Comparison of ENCODE assay signal across 18 cellular contexts in the genomic region with DNA sequence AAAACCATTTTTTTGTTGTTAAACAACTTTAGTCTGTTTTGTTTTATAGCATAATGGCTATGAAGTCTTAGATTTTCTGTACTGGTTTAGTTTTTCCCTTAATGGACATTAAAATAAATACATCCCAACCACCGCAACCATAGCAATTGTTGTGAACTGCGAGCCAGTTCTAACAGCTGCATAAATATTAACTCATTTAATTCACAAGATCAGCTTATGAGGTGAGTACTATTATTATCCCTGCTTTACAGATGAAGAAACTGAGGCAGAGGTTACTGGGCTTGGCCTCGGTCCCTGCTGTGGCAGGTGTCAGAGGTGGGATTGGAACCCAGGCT. TPM values are rescaled to one million over a fixed set of nuclear protein-coding genes. Genes with fewer than 3 reads are reported as not detected.
DNase-seq lines count a peak whose midpoint lies in the region; ATAC-seq and TF ChIP-seq lines count a peak whose summit lies in the region.
"Had no signal": no experiment of that assay in that cellular context is flagged by ENCODE, and none has a peak within 500 bp of the region (broad histone marks: within the 10 kb centered on the region; RNA-seq: fewer than 3 reads in every experiment).

No MANE protein-coding gene starts in this region.

- H3F3A ChIP-seq in PC-9 (ENCODE audit: insufficient read depth, low read depth): peaks cover 14% of the 10 kb centered on the region

- no peaks in the 10 kb centered on the region for H3K79me2 ChIP-seq in PC-9 (ENCODE audit: low read depth)
- no peaks in the 10 kb centered on the region for H3K79me2 ChIP-seq in fibroblast of lung (ENCODE audit: control insufficient read depth, insufficient read depth, low read length)

- no peak for DNase-seq in activated CD8-positive, alpha-beta T cell treated with anti-CD3 and anti-CD28 coated beads for 36 hours
- no peak for DNase-seq in activated CD8-positive, alpha-beta T cell treated with anti-CD3 and anti-CD28 coated beads, Interleukin-2, amount 10 ng/mL, durations not matched to agents 7 days and 5 days
- DNase-seq in PC-9: peak in 1 of 2 experiments; percentile 28
- no peak for DNase-seq in fibroblast of lung (ENCODE audit: low read depth in 2 of 2)
- DNase-seq in spleen: no peak
- DNase-seq in hippocampal formation (lab: John Stamatoyannopoulos, UW): no peak
- no peak for DNase-seq in NCI-H82 treated with DMSO at 0.1 percent for 48 hours (lab: John Stamatoyannopoulos, UW; ENCODE audit: unreplicated experiment)
- no peak for DNase-seq in NCI-H510A (lab: John Stamatoyannopoulos, UW)
- DNase-seq: DMS 273 treated with DMSO at 0.1 percent for 48 hours, NCI-H2107, NCI-H524 treated with DMSO at 0.1 percent for 48 hours had no signal

- H3K27ac Mint-ChIP-seq in activated CD8-positive, alpha-beta T cell treated with anti-CD3 and anti-CD28 coated beads for 36 hours: no peak overlapping the region
- H3K27ac Mint-ChIP-seq in activated CD8-positive, alpha-beta T cell treated with anti-CD3 and anti-CD28 coated beads, Interleukin-2, amount 10 ng/mL, durations not matched to agents 7 days and 5 days: no peak overlapping the region
- H3K27ac Mint-ChIP-seq: activated naive CD8-positive, alpha-beta T cell; mesothelial cell of epicardium; stimulated activated memory B cell treated with anti-CD40 and anti-IgM and Interleukin-4, amounts not matched to agents 10 μg/mL and 1 μg/mL and 100 μg/mL, for 72 hours; T-helper 2 cell treated with Interferon-gamma antibody and Interleukin-4, amounts not matched to agents 5 μg/mL and 100 μg/mL, for 36 hours had no signal

- H3K27me3 Mint-ChIP-seq in activated CD8-positive, alpha-beta T cell treated with anti-CD3 and anti-CD28 coated beads for 36 hours: peaks cover 36% of the 10 kb centered on the region
- peaks cover 16% of the 10 kb centered on the region for H3K27me3 Mint-ChIP-seq in activated CD8-positive, alpha-beta T cell treated with anti-CD3 and anti-CD28 coated beads, Interleukin-2, amount 10 ng/mL, durations not matched to agents 7 days and 5 days (ENCODE audit: low read depth)

- H3K4me2 ChIP-seq in PC-9 (no peak overlapping the region), fibroblast of lung (ENCODE audit: extremely low read depth, insufficient read depth, low read length) (no peak overlapping the region)

- no peak overlapping the region for H3K4me3 Mint-ChIP-seq in activated CD8-positive, alpha-beta T cell treated with anti-CD3 and anti-CD28 coated beads for 36 hours
- H3K4me3 Mint-ChIP-seq in activated CD8-positive, alpha-beta T cell treated with anti-CD3 and anti-CD28 coated beads, Interleukin-2, amount 10 ng/mL, durations not matched to agents 7 days and 5 days: no peak overlapping the region
- H3K4me3 Mint-ChIP-seq: dendritic cell treated with granulocyte-macrophage colony-stimulating factor and Interleukin-4, amounts not matched to agents 40 ng/mL and 50 ng/mL, for 4 days; mesothelial cell of epicardium; stimulated activated memory B cell treated with anti-CD40 and anti-IgM and Interleukin-4, amounts not matched to agents 10 μg/mL and 1 μg/mL and 100 μg/mL, for 72 hours; T-helper 2 cell treated with Interferon-gamma antibody and Interleukin-4, amounts not matched to agents 5 μg/mL and 100 μg/mL, for 36 hours had no signal

- H3K36me3 Mint-ChIP-seq in activated CD8-positive, alpha-beta T cell treated with anti-CD3 and anti-CD28 coated beads for 36 hours (ENCODE audit: low read depth): no peaks in the 10 kb centered on the region
- H3K36me3 Mint-ChIP-seq in activated CD8-positive, alpha-beta T cell treated with anti-CD3 and anti-CD28 coated beads, Interleukin-2, amount 10 ng/mL, durations not matched to agents 7 days and 5 days (ENCODE audit: low read depth): no peaks in the 10 kb centered on the region
- H3K36me3 Mint-ChIP-seq: activated naive CD8-positive, alpha-beta T cell; mesothelial cell of epicardium; stimulated activated memory B cell treated with anti-CD40 and anti-IgM and Interleukin-4, amounts not matched to agents 10 μg/mL and 1 μg/mL and 100 μg/mL, for 72 hours had no signal

- intact Hi-C loops in activated CD8-positive, alpha-beta T cell treated with anti-CD3 and anti-CD28 coated beads for 36 hours (cut with micrococcal nuclease): loop anchor here (10.0 kb wide), 1 partner anchor 643 kb away; no protein-coding TSS in a partner anchor
- intact Hi-C loops in PC-9 (cut with micrococcal nuclease; ENCODE audit: unreplicated experiment): loop anchor here (5.0 to 10.0 kb wide), 2 partner anchors 187 to 386 kb away; a partner anchor contains a TSS
- intact Hi-C loops in spleen (cut with DNase I; ENCODE audit: low total_unique reads): loop anchor here (10.0 kb wide), 1 partner anchor 643 kb away; no protein-coding TSS in a partner anchor

- H3K4me1 ChIP-seq in PC-9 (replicated peaks; ENCODE audit: insufficient read depth) (peaks cover 7% of the 10 kb centered on the region), fibroblast of lung (ENCODE audit: control insufficient read depth, extremely low read depth, insufficient read depth, low read length) (peaks cover 22% of the 10 kb centered on the region), spleen (peaks cover 4 to 32% (median 13%) of the 10 kb centered on the region in 6 donors)
- H3K4me1 ChIP-seq: thyroid gland had no signal

- no peaks in the 10 kb centered on the region for H3K9me3 ChIP-seq in PC-9 (ENCODE audit: insufficient read depth, low read depth)
- no peaks in the 10 kb centered on the region for H3K9me3 ChIP-seq in fibroblast of lung (ENCODE audit: control insufficient read depth, insufficient read depth, low read depth, low read length)
- H3K9me3 ChIP-seq in spleen: no peaks in the 10 kb centered on the region
- H3K9me3 ChIP-seq: BLaER1 treated with 17β-estradiol and CSF1 and Interleukin-3, amounts not matched to agents 10 nM and 100 nM; thyroid gland had no signal

- H2AFZ ChIP-seq in PC-9: no peak overlapping the region
- no peak overlapping the region for H2AFZ ChIP-seq in fibroblast of lung (ENCODE audit: low read length)

- no peaks in the 10 kb centered on the region for H4K20me1 ChIP-seq in PC-9 (ENCODE audit: insufficient read depth)
- H4K20me1 ChIP-seq in fibroblast of lung (ENCODE audit: control insufficient read depth, extremely low read depth, insufficient read depth, low read length): no peaks in the 10 kb centered on the region
- H4K20me1 ChIP-seq: BLaER1 treated with 17β-estradiol and CSF1 and Interleukin-3, amounts not matched to agents 10 nM and 100 nM had no signal

- H3K9me3 Mint-ChIP-seq in activated CD8-positive, alpha-beta T cell treated with anti-CD3 and anti-CD28 coated beads for 36 hours: no peaks in the 10 kb centered on the region
- H3K9me3 Mint-ChIP-seq in activated CD8-positive, alpha-beta T cell treated with anti-CD3 and anti-CD28 coated beads, Interleukin-2, amount 10 ng/mL, durations not matched to agents 7 days and 5 days (ENCODE audit: insufficient read depth): no peaks in the 10 kb centered on the region
- H3K9me3 Mint-ChIP-seq: dendritic cell treated with granulocyte-macrophage colony-stimulating factor and Interleukin-4, amounts not matched to agents 40 ng/mL and 50 ng/mL, for 4 days; mesothelial cell of epicardium; stimulated activated memory B cell treated with anti-CD40 and anti-IgM and Interleukin-4, amounts not matched to agents 10 μg/mL and 1 μg/mL and 100 μg/mL, for 72 hours; T-helper 2 cell treated with Interferon-gamma antibody and Interleukin-4, amounts not matched to agents 5 μg/mL and 100 μg/mL, for 36 hours had no signal

- no peak overlapping the region for H3K27ac ChIP-seq in PC-9
- peak overlapping the region; percentile 19 for H3K27ac ChIP-seq in fibroblast of lung (ENCODE audit: insufficient read depth, low read length)
- peak overlapping the region in 7 of 8 donors; percentile 51 to 85 (median 78) for H3K27ac ChIP-seq in spleen
- H3K27ac ChIP-seq: thyroid gland had no signal

- H3K36me3 ChIP-seq in PC-9 (ENCODE audit: low read depth): no peaks in the 10 kb centered on the region
- H3K36me3 ChIP-seq in fibroblast of lung (ENCODE audit: control insufficient read depth, insufficient read depth, low read length): no peaks in the 10 kb centered on the region
- H3K36me3 ChIP-seq in spleen: no peaks in the 10 kb centered on the region
- H3K36me3 ChIP-seq: BLaER1 treated with 17β-estradiol and CSF1 and Interleukin-3, amounts not matched to agents 10 nM and 100 nM; thyroid gland had no signal

- H3K27me3 ChIP-seq in PC-9 (ENCODE audit: insufficient read depth, low read depth): no peaks in the 10 kb centered on the region
- no peaks in the 10 kb centered on the region for H3K27me3 ChIP-seq in fibroblast of lung (ENCODE audit: control insufficient read depth, insufficient read depth, low read length)
- peaks cover 0 to 49% (median 5%) of the 10 kb centered on the region in 7 donors for H3K27me3 ChIP-seq in spleen (replicated peaks in 1 of 7)
- H3K27me3 ChIP-seq: BLaER1 treated with 17β-estradiol and CSF1 and Interleukin-3, amounts not matched to agents 10 nM and 100 nM; thyroid gland had no signal

- BruUV-seq in PC-9 (replicated peaks; lab: Mats Ljungman, UMichigan): no TSS peak

- POLR2A ChIA-PET in activated CD8-positive, alpha-beta T cell treated with anti-CD3 and anti-CD28 coated beads for 36 hours (lab: Charles Lee): no interaction called here
- POLR2A ChIA-PET in activated CD8-positive, alpha-beta T cell treated with anti-CD3 and anti-CD28 coated beads, Interleukin-2, amount 10 ng/mL, durations not matched to agents 7 days and 5 days (lab: Charles Lee): interaction anchor here (0.6 kb wide), 1 partner anchor 791 kb away, joined by 3 read pairs; no protein-coding TSS in a partner anchor
- POLR2A ChIA-PET in PC-9 (lab: Charles Lee; ENCODE audit: unreplicated experiment): interaction anchor here (0.6 kb wide), 1 partner anchor 655 kb away, joined by 3 read pairs; no protein-coding TSS in a partner anchor

- H3K4me3 ChIP-seq in PC-9: no peak overlapping the region
- no peak overlapping the region for H3K4me3 ChIP-seq in fibroblast of lung (replicated peaks in 1 of 4; ENCODE audit: control extremely low read depth in 1 of 4, insufficient read depth in 1 of 4, low read depth in 3 of 4, low read length in 4 of 4)
- H3K4me3 ChIP-seq in spleen: no peak overlapping the region
- H3K4me3 ChIP-seq: BLaER1 treated with 17β-estradiol and CSF1 and Interleukin-3, amounts not matched to agents 10 nM and 100 nM; thyroid gland had no signal

- H3K9me2 ChIP-seq in PC-9 (ENCODE audit: insufficient read depth): no peaks in the 10 kb centered on the region

- 89 to 97% (median 92%) methylated on average over 3 of the region's 3 CpGs for WGBS in spleen, 5 donors

- H3K9ac ChIP-seq in fibroblast of lung (ENCODE audit: insufficient read depth, low read length): no peak overlapping the region

- TF ChIP-seq CTCF in activated CD8-positive, alpha-beta T cell treated with anti-CD3 and anti-CD28 coated beads for 36 hours (IDR thresholded peaks at IDR 0.05): peak; percentile 8
- TF ChIP-seq CTCF in PC-9 (conservative IDR thresholded peaks at IDR 0.05): peak; percentile 19; the same call in 1 of the 2 replicates
- TF ChIP-seq CTCF in fibroblast of lung (conservative IDR thresholded peaks at IDR 0.05 in 1 of 2, IDR thresholded peaks at IDR 0.05 in 1 of 2; ENCODE audit: low read depth in 1 of 2, low read length in 2 of 2): no peak
- peak in 1 of 11 experiments; percentile 2 for TF ChIP-seq CTCF in spleen (IDR thresholded peaks at IDR 0.05 in 8 of 11, conservative IDR thresholded peaks at IDR 0.05 in 3 of 11)

- CTCF ChIA-PET in activated CD8-positive, alpha-beta T cell treated with anti-CD3 and anti-CD28 coated beads for 36 hours (lab: Charles Lee): interaction anchor here (0.7 to 6.4 kb wide), 33 partner anchors 9 to 616 kb away, joined by 3 to 56 read pairs (median 4); a partner anchor contains a TSS
- CTCF ChIA-PET in activated CD8-positive, alpha-beta T cell treated with anti-CD3 and anti-CD28 coated beads, Interleukin-2, amount 10 ng/mL, durations not matched to agents 7 days and 5 days (lab: Charles Lee): interaction anchor here (0.8 to 3.3 kb wide), 26 partner anchors 10 to 1169 kb away, joined by 3 to 40 read pairs (median 5); a partner anchor contains a TSS
- CTCF ChIA-PET in PC-9 (lab: Charles Lee): interaction anchor here (0.6 to 1.2 kb wide), 5 partner anchors 11 to 326 kb away, joined by 3 to 4 read pairs (median 3); a partner anchor contains a TSS

- no peak for ATAC-seq in activated CD8-positive, alpha-beta T cell treated with anti-CD3 and anti-CD28 coated beads for 36 hours
- no peak for ATAC-seq in activated CD8-positive, alpha-beta T cell treated with anti-CD3 and anti-CD28 coated beads, Interleukin-2, amount 10 ng/mL, durations not matched to agents 7 days and 5 days

- TF ChIP-seq POLR2A in spleen (IDR thresholded peaks at IDR 0.05): no peak

- peaks cover 18% of the 10 kb centered on the region for H3K4me1 Mint-ChIP-seq in activated CD8-positive, alpha-beta T cell treated with anti-CD3 and anti-CD28 coated beads for 36 hours (ENCODE audit: low read depth)
- H3K4me1 Mint-ChIP-seq in activated CD8-positive, alpha-beta T cell treated with anti-CD3 and anti-CD28 coated beads, Interleukin-2, amount 10 ng/mL, durations not matched to agents 7 days and 5 days (ENCODE audit: low read depth): peaks cover 4% of the 10 kb centered on the region

RNA-seq across cellular contexts. Expression of a gene that starts 23.1 kb away (rescaled TPM):
- 1 to 10 TPM; 4.6 TPM for total RNA-seq in activated CD8-positive, alpha-beta T cell treated with anti-CD3 and anti-CD28 coated beads for 36 hours
- 1 to 10 TPM; 4.8 to 5.7 TPM for total RNA-seq in activated CD8-positive, alpha-beta T cell treated with anti-CD3 and anti-CD28 coated beads, Interleukin-2, amount 10 ng/mL, durations not matched to agents 7 days and 5 days
- total RNA-seq in PC-9 (2021): 4.8 and 5.5 TPM in 2 replicates
- 9.2 and 10.1 TPM in 2 replicates for total RNA-seq in fibroblast of lung
- 3.7 and 4.5 TPM in 2 replicates for polyA plus RNA-seq in fibroblast of lung
- 3.3 and 4.0 TPM in 2 replicates for polyA plus RNA-seq in fibroblast of lung (2012)
- polyA minus RNA-seq in fibroblast of lung (ENCODE audit: low replicate concordance): 5.4 and 7.3 TPM in 2 replicates
- 1 to 10 TPM; 3.4 to 7.0 (median 5.3) TPM for total RNA-seq in spleen
- 1 to 10 TPM; 2.6 to 4.2 (median 3.2) TPM for polyA plus RNA-seq in spleen

RNA-seq across cellular contexts. Expression of a gene that starts 23.3 kb away (rescaled TPM):
- total RNA-seq in activated CD8-positive, alpha-beta T cell treated with anti-CD3 and anti-CD28 coated beads for 36 hours: 10 to 100 TPM; 66.6 to 75.4 TPM
- total RNA-seq in activated CD8-positive, alpha-beta T cell treated with anti-CD3 and anti-CD28 coated beads, Interleukin-2, amount 10 ng/mL, durations not matched to agents 7 days and 5 days: 10 to 100 TPM; 50.6 to 53.0 TPM
- total RNA-seq in PC-9 (2021) (39.1 and 70.7 TPM in 2 replicates), fibroblast of lung (53.2 and 60.9 TPM in 2 replicates), spleen (10 to 100 TPM; 28.1 to 62.5 (median 37.9) TPM)
- polyA plus RNA-seq in fibroblast of lung (89.1 and 103 TPM in 2 replicates), spleen (10 to 100 TPM; 40.7 to 65.0 (median 46.9) TPM)
- polyA plus RNA-seq in fibroblast of lung (2012): 66.0 and 68.9 TPM in 2 replicates
- polyA minus RNA-seq in fibroblast of lung (ENCODE audit: low replicate concordance): 5.9 and 6.6 TPM in 2 replicates

RNA-seq across cellular contexts. Expression of a gene that starts 41.2 kb away (rescaled TPM):
- total RNA-seq in activated CD8-positive, alpha-beta T cell treated with anti-CD3 and anti-CD28 coated beads for 36 hours: 1 to 10 TPM; 1.8 TPM
- total RNA-seq in activated CD8-positive, alpha-beta T cell treated with anti-CD3 and anti-CD28 coated beads, Interleukin-2, amount 10 ng/mL, durations not matched to agents 7 days and 5 days: not detected
- total RNA-seq in PC-9 (2021): 0.55 TPM in 1 of 2 replicates, not detected in the other
- total RNA-seq in fibroblast of lung: 9.9 and 26.5 TPM in 2 replicates
- polyA plus RNA-seq in fibroblast of lung: 0.73 and 1.8 TPM in 2 replicates
- 0.76 and 3.2 TPM in 2 replicates for polyA plus RNA-seq in fibroblast of lung (2012)
- 1.1 and 2.6 TPM in 2 replicates for polyA minus RNA-seq in fibroblast of lung (ENCODE audit: low replicate concordance)
- 1 to 10 TPM; 1.6 to 5.0 (median 3.5) TPM for total RNA-seq in spleen
- polyA plus RNA-seq in spleen: 1 to 10 TPM in 2 of 3 donors, under 1 TPM in 1; 0.35 to 3.0 (median 1.9) TPM

RNA-seq across cellular contexts. Expression of a gene that starts 50.4 kb away (rescaled TPM):
- total RNA-seq in activated CD8-positive, alpha-beta T cell treated with anti-CD3 and anti-CD28 coated beads for 36 hours: 10 to 100 TPM; 58.9 to 60.0 TPM
- total RNA-seq in activated CD8-positive, alpha-beta T cell treated with anti-CD3 and anti-CD28 coated beads, Interleukin-2, amount 10 ng/mL, durations not matched to agents 7 days and 5 days: 10 to 100 TPM; 62.5 to 67.6 TPM
- total RNA-seq in PC-9 (2021) (83.3 and 104 TPM in 2 replicates), fibroblast of lung (32.1 and 40.0 TPM in 2 replicates), spleen (10 to 100 TPM; 54.2 to 78.8 (median 67.5) TPM)
- polyA plus RNA-seq in fibroblast of lung (25.7 and 29.4 TPM in 2 replicates), spleen (10 to 100 TPM; 30.6 to 34.3 (median 33.4) TPM)
- 33.8 and 34.1 TPM in 2 replicates for polyA plus RNA-seq in fibroblast of lung (2012)
- 35.2 and 46.4 TPM in 2 replicates for polyA minus RNA-seq in fibroblast of lung (ENCODE audit: low replicate concordance)

Comparison
In these comparisons a context has a peak if more than half of its experiments do, and no peak if none do; other contexts are left out.
1. CTCF ChIP-seq: peak in activated CD8-positive, alpha-beta T cell treated with anti-CD3 and anti-CD28 coated beads for 36 hours (single experiment) and PC-9 (single experiment); none in fibroblast of lung (0 of 2).